Comparison of ENCODE assay signal across 11 cellular contexts in the genomic region with DNA sequence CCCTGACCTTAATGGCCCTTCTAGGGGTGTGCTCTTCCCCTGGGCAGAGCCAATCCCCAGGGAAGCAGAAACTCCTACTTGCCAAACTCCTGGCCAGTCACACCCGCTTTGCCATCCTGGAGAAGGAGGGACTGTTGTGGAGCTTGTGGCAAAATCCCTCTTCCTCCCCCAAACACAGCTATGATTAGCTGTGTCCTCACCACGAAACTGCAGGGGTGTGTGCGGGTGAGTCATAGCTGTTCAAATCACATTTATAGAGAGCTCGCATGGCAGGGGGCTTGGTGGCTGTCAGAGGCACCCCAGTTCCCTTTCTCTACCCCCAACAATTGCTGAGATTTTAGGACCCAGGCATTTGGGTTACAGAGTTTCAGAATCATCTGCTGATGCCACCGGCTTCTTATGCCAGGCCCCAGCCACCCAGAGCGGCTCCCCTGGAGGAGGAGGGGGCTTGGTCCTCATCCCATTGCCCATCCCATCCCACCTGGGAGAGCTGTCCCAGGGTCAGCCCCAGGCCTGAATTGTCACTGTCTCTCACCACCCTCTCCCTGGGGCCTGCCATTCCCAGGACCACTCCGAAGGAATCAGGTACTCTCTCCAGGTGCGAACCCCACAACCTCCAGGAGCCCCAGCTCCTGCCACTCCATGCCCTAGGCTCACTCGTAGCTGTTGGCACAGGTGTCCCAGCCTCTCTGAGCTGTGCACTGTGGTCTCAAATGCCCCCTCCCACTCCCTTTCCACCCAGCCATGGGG. TPM values are rescaled to one million over a fixed set of nuclear protein-coding genes. Genes with fewer than 3 reads are reported as not detected.
DNase-seq lines count a peak whose midpoint lies in the region; ATAC-seq and TF ChIP-seq lines count a peak whose summit lies in the region.
"Had no signal": no experiment of that assay in that cellular context is flagged by ENCODE, and none has a peak within 500 bp of the region (broad histone marks: within the 10 kb centered on the region; RNA-seq: fewer than 3 reads in every experiment).

No MANE protein-coding gene starts in this region.

- H3K4me3 Mint-ChIP-seq in osteocyte (ENCODE audit: unreplicated experiment) (no peak overlapping the region), CD14-positive monocyte (no peak overlapping the region)
- H3K4me3 Mint-ChIP-seq: brain had no signal

- intact Hi-C loops in CD14-positive monocyte (cut with micrococcal nuclease): no loop called here

- H3K36me3 Mint-ChIP-seq in osteocyte (ENCODE audit: unreplicated experiment): no peaks in the 10 kb centered on the region
- no peaks in the 10 kb centered on the region for H3K36me3 Mint-ChIP-seq in CD14-positive monocyte
- H3K36me3 Mint-ChIP-seq: brain had no signal

- H3K27me3 Mint-ChIP-seq in osteocyte (ENCODE audit: unreplicated experiment): peaks cover 4% of the 10 kb centered on the region
- peaks cover 3 to 12% (median 3%) of the 10 kb centered on the region in 3 donors for H3K27me3 Mint-ChIP-seq in CD14-positive monocyte (ENCODE audit: low read depth in 3 of 3)

- TF ChIP-seq CTCF in choroid plexus epithelial cell (conservative IDR thresholded peaks at IDR 0.05; ENCODE audit: low read depth, low read length) (no peak), osteocyte (IDR thresholded peaks at IDR 0.05) (no peak), CD14-positive monocyte (IDR thresholded peaks at IDR 0.05) (no peak)

- DNase-seq in GM04503 (ENCODE audit: low read depth) (peak; percentile 31), MV-4-11 (lab: John Stamatoyannopoulos, UW) (peak; percentile 51), choroid plexus epithelial cell (ENCODE audit: low read depth) (peak; percentile 37), osteocyte (ENCODE audit: extremely low spot score, unreplicated experiment) (no peak), NCI-H2107 treated with DMSO at 0.1 percent for 48 hours (lab: John Stamatoyannopoulos, UW; ENCODE audit: unreplicated experiment) (no peak), NCI-H2196 treated with DMSO at 0.1 percent for 48 hours (lab: John Stamatoyannopoulos, UW; ENCODE audit: unreplicated experiment) (no peak), CD14-positive monocyte (ENCODE audit: low spot score) (no peak)
- DNase-seq: Karpas-422, left ventricle myocardium inferior had no signal

- no peak overlapping the region for H3K4me3 ChIP-seq in choroid plexus epithelial cell (ENCODE audit: low read depth, low read length)
- H3K4me3 ChIP-seq: left ventricle myocardium inferior had no signal

- no peak for ATAC-seq in HG03139 (IDR thresholded peaks at IDR 0.05; ENCODE audit: unreplicated experiment)

- peak overlapping the region; percentile 18 for H3K27ac Mint-ChIP-seq in osteocyte (ENCODE audit: unreplicated experiment)
- no peak overlapping the region for H3K27ac Mint-ChIP-seq in CD14-positive monocyte

- H3K4me1 Mint-ChIP-seq in osteocyte (ENCODE audit: unreplicated experiment) (peaks cover 24% of the 10 kb centered on the region), CD14-positive monocyte (peaks cover 14% of the 10 kb centered on the region)

- H3K9me3 Mint-ChIP-seq in osteocyte (ENCODE audit: unreplicated experiment) (no peaks in the 10 kb centered on the region), CD14-positive monocyte (no peaks in the 10 kb centered on the region)
- H3K9me3 Mint-ChIP-seq: brain had no signal

RNA-seq across cellular contexts. Expression of a gene that starts 28.8 kb away (rescaled TPM):
- total RNA-seq in osteocyte: 47.5 and 48.6 TPM in 2 replicates
- polyA plus RNA-seq in CD14-positive monocyte: 10 to 100 TPM; 12.2 to 14.8 TPM

Comparison
In these comparisons a context has a peak if more than half of its experiments do, and no peak if none do; other contexts are left out.
1. DNase-seq: peak in GM04503 (single experiment), MV-4-11 (single experiment) and choroid plexus epithelial cell (single experiment); none in osteocyte (single experiment), NCI-H2107 treated with DMSO at 0.1 percent for 48 hours (single experiment), NCI-H2196 treated with DMSO at 0.1 percent for 48 hours (single experiment) and CD14-positive monocyte (single experiment).